In the genomic region with DNA sequence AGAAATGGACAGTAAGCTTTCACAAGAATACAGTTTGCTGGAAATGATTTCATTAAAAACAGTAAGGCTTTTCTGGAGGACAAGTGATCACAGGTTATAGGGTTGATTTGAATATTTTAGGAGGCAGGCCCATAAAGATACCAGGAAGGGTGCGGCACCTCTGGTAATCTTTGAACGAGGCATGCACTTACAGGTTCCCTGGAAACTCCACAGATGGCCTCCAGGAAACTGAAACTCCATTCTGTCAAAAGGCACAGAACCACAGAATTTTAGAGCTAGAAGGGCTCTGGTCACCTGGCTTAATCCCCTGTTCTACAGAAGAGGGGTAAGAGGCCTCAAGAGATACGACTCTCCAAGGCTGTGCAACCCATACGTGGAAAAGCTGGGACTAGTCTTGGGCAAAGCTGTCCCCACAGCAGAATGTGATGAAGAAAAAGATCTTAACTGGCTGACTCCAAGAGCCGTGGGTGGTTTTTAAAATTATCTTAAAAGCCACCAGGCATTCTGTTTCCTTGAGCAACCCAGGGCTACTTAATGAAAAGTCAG, we compare ENCODE assay signal across 2 cellular contexts.
TF ChIP-seq lines count a peak whose summit lies in the region.

No MANE protein-coding gene starts in this region.

TF ChIP-seq in A549, 52 proteins besides CTCF, POLR2A, EP300 and RAD21:
- TF ChIP-seq NPAS2 (CRISPR knock-in tag; IDR thresholded peaks at IDR 0.05; ENCODE audit: borderline replicate concordance), result no peak
- TF ChIP-seq ZNF302 (CRISPR knock-in tag; IDR thresholded peaks at IDR 0.05), result no peak
- no peak for TF ChIP-seq USF2 (IDR thresholded peaks at IDR 0.05)
- TF ChIP-seq JUNB (IDR thresholded peaks at IDR 0.05), result no peak
- no peak for TF ChIP-seq CBX8 (IDR thresholded peaks at IDR 0.05)
- TF ChIP-seq, protein P1, sequence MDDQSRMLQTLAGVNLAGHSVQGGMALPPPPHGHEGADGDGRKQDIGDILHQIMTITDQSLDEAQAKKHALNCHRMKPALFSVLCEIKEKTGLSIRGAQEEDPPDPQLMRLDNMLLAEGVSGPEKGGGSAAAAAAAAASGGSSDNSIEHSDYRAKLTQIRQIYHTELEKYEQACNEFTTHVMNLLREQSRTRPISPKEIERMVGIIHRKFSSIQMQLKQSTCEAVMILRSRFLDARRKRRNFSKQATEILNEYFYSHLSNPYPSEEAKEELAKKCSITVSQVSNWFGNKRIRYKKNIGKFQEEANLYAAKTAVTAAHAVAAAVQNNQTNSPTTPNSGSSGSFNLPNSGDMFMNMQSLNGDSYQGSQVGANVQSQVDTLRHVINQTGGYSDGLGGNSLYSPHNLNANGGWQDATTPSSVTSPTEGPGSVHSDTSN (IDR thresholded peaks at IDR 0.05), result no peak
- TF ChIP-seq CBX2 (IDR thresholded peaks at IDR 0.05; ENCODE audit: borderline replicate concordance, low read depth), result no peak
- no peak for TF ChIP-seq GATA3 (IDR thresholded peaks at IDR 0.05; ENCODE audit: borderline replicate concordance)
- no peak for TF ChIP-seq CHD2 (IDR thresholded peaks at IDR 0.05; ENCODE audit: low read length, partially characterized antibody)
- TF ChIP-seq RFX5 (IDR thresholded peaks at IDR 0.05), result no peak
- no peak for TF ChIP-seq HOXB13 (CRISPR knock-in tag; IDR thresholded peaks at IDR 0.05; ENCODE audit: low read depth)
- no peak for TF ChIP-seq NFE2L2 (conservative IDR thresholded peaks at IDR 0.05; ENCODE audit: low read length)
- TF ChIP-seq HMGXB4 (CRISPR knock-in tag; IDR thresholded peaks at IDR 0.05; ENCODE audit: borderline replicate concordance), result no peak

TF ChIP-seq in K562, 482 proteins besides CTCF, POLR2A, EP300 and RAD21:
- TF ChIP-seq TAL1 (IDR thresholded peaks at IDR 0.05), result peak; percentile 20; the same call in 1 of the 2 replicates
- no peak for TF ChIP-seq STAG1 (CRISPR knock-in tag; IDR thresholded peaks at IDR 0.05; ENCODE audit: borderline replicate concordance)
- no peak for TF ChIP-seq PKNOX1 (IDR thresholded peaks at IDR 0.05)
- no peak for TF ChIP-seq ILF3 (IDR thresholded peaks at IDR 0.05; ENCODE audit: borderline replicate concordance)
- TF ChIP-seq ZNF431 (CRISPR knock-in tag; IDR thresholded peaks at IDR 0.05), result no peak
- no peak for TF ChIP-seq MLLT1 (IDR thresholded peaks at IDR 0.05)
- peak; percentile 42; the same call in 1 of the 2 replicates for TF ChIP-seq CBFA2T3 (IDR thresholded peaks at IDR 0.05)
- no peak for TF ChIP-seq KHSRP (IDR thresholded peaks at IDR 0.05)
TF ChIP-seq in K562: peak in this region for 2.
